In the genomic region with DNA sequence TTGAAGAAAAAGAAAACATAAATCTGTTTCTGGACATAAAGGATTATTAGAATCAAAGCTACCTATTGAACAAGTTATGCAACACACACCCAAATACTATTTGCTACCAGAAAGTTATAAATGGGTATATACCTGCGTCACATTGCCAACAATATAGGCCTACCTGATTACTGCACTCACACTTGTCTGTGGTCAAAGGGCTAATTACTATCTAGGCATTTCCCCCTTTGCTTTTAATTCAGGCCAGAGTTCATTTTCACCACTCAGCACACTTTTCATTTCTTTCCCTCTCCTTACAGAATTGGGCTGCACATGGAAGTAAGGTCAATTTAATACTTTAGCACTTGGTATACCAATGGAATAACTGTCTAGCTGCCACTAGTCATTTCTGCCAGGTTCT, we compare ENCODE assay signal across 10 cellular contexts. TPM values are rescaled to one million over a fixed set of nuclear protein-coding genes. Genes with fewer than 3 reads are reported as not detected.
DNase-seq lines count a peak whose midpoint lies in the region; ATAC-seq and TF ChIP-seq lines count a peak whose summit lies in the region.
"Had no signal": no experiment of that assay in that cellular context is flagged by ENCODE, and none has a peak within 500 bp of the region (broad histone marks: within the 10 kb centered on the region; RNA-seq: fewer than 3 reads in every experiment).

No MANE protein-coding gene starts in this region.

- H3K27me3 ChIP-seq in adipocyte (replicated peaks; ENCODE audit: control insufficient read depth, insufficient read depth, low read length) (no peaks in the 10 kb centered on the region), left lung (no peaks in the 10 kb centered on the region), testis (no peaks in the 10 kb centered on the region)
- H3K27me3 ChIP-seq: thyroid gland had no signal

- 54 to 55% methylated on average over 1 of the region's 1 CpG for WGBS in testis, 2 donors

- intact Hi-C loops in left lung (cut with DNase I) (no loop called here), testis (cut with DNase I; ENCODE audit: low total_unique reads) (no loop called here)

- no peaks in the 10 kb centered on the region for H3K36me3 ChIP-seq in adipocyte (ENCODE audit: control insufficient read depth, insufficient read depth, low read length, severe bottlenecking)
- no peaks in the 10 kb centered on the region for H3K36me3 ChIP-seq in left lung
- no peaks in the 10 kb centered on the region for H3K36me3 ChIP-seq in testis (ENCODE audit: low read depth, missing control alignments)
- H3K36me3 ChIP-seq: thyroid gland had no signal

- H3K27ac Mint-ChIP-seq in activated CD8-positive, alpha-beta memory T cell treated with anti-CD3 and anti-CD28 coated beads, Interleukin-2, amount 10 ng/mL, durations not matched to agents 7 days and 5 days = no peak overlapping the region

- no peak for TF ChIP-seq POLR2A in testis (IDR thresholded peaks at IDR 0.05)

- peak overlapping the region; percentile 92 for H3K9ac ChIP-seq in adipocyte (ENCODE audit: low read length)

- CTCF ChIA-PET in activated CD8-positive, alpha-beta memory T cell treated with anti-CD3 and anti-CD28 coated beads, Interleukin-2, amount 10 ng/mL, durations not matched to agents 7 days and 5 days (lab: Charles Lee) = interaction anchor here (1.3 kb wide), 1 partner anchor 31 kb away, joined by 5 read pairs; no protein-coding TSS in a partner anchor

- TF ChIP-seq CTCF in left lung (IDR thresholded peaks at IDR 0.05) (no peak), testis (IDR thresholded peaks at IDR 0.05) (no peak)

- peak overlapping the region; percentile 18 for H3K4me3 Mint-ChIP-seq in activated CD8-positive, alpha-beta memory T cell treated with anti-CD3 and anti-CD28 coated beads, Interleukin-2, amount 10 ng/mL, durations not matched to agents 7 days and 5 days

- H3K27ac ChIP-seq in left lung (peak overlapping the region in 1 of 2 donors; percentile 98), testis (peak overlapping the region; percentile 96 to 98)

- DNase-seq in activated CD8-positive, alpha-beta memory T cell treated with anti-CD3 and anti-CD28 coated beads, Interleukin-2, amount 10 ng/mL, durations not matched to agents 7 days and 5 days = no peak
- DNase-seq in activated CD8-positive, alpha-beta memory T cell treated with anti-CD3 and anti-CD28 coated beads, Interleukin-2, amount 50 U/mL, for 4 hours = no peak
- DNase-seq in adipocyte (ENCODE audit: low read depth) (no peak), left lung (no peak), testis (no peak), SIG-M5 treated with dmso at 0.1 percent for 504 hours (lab: John Stamatoyannopoulos, UW; ENCODE audit: unreplicated experiment) (no peak), SIG-M5 (lab: John Stamatoyannopoulos, UW) (no peak)
- DNase-seq: SHP77, thyroid gland had no signal

- H3K9me3 ChIP-seq in adipocyte (ENCODE audit: control insufficient read depth, low read length) = no peaks in the 10 kb centered on the region
- no peaks in the 10 kb centered on the region for H3K9me3 ChIP-seq in left lung
- no peaks in the 10 kb centered on the region for H3K9me3 ChIP-seq in testis
- H3K9me3 ChIP-seq: thyroid gland had no signal

- peaks cover 14% of the 10 kb centered on the region for H3K36me3 Mint-ChIP-seq in activated CD8-positive, alpha-beta memory T cell treated with anti-CD3 and anti-CD28 coated beads, Interleukin-2, amount 10 ng/mL, durations not matched to agents 7 days and 5 days

- H3K4me1 Mint-ChIP-seq in activated CD8-positive, alpha-beta memory T cell treated with anti-CD3 and anti-CD28 coated beads, Interleukin-2, amount 10 ng/mL, durations not matched to agents 7 days and 5 days = peaks cover 45% of the 10 kb centered on the region

- peaks cover 4% of the 10 kb centered on the region for H3K9me3 Mint-ChIP-seq in activated CD8-positive, alpha-beta memory T cell treated with anti-CD3 and anti-CD28 coated beads, Interleukin-2, amount 10 ng/mL, durations not matched to agents 7 days and 5 days (ENCODE audit: low read depth)

- peaks cover 16% of the 10 kb centered on the region for H3K27me3 Mint-ChIP-seq in activated CD8-positive, alpha-beta memory T cell treated with anti-CD3 and anti-CD28 coated beads, Interleukin-2, amount 10 ng/mL, durations not matched to agents 7 days and 5 days

- H3K4me3 ChIP-seq in adipocyte (ENCODE audit: low read length) (peak overlapping the region; percentile 84), left lung (peak overlapping the region; percentile 69 to 76), testis (peak overlapping the region; percentile 83 to 85)

- no peak for ATAC-seq in activated CD8-positive, alpha-beta memory T cell treated with anti-CD3 and anti-CD28 coated beads, Interleukin-2, amount 10 ng/mL, durations not matched to agents 7 days and 5 days
- no peak for ATAC-seq in left lung
- no peak for ATAC-seq in GM21529 (IDR thresholded peaks at IDR 0.05; ENCODE audit: unreplicated experiment)

- peaks cover 44% of the 10 kb centered on the region for H3K4me1 ChIP-seq in adipocyte (ENCODE audit: control insufficient read depth, insufficient read depth, low read length)
- peaks cover 27 to 55% of the 10 kb centered on the region in 2 donors for H3K4me1 ChIP-seq in left lung
- peaks cover 18% of the 10 kb centered on the region for H3K4me1 ChIP-seq in testis

RNA-seq across cellular contexts. Expression of gene SOS2, which starts 1.7 kb away (rescaled TPM):
- 10 to 100 TPM; 18.0 to 19.7 TPM for total RNA-seq in activated CD8-positive, alpha-beta memory T cell treated with anti-CD3 and anti-CD28 coated beads, Interleukin-2, amount 10 ng/mL, durations not matched to agents 7 days and 5 days
- 10 to 100 TPM; 27.8 to 31.4 TPM for total RNA-seq in left lung
- 10 to 100 TPM; 48.6 to 56.6 TPM for total RNA-seq in testis
- polyA plus RNA-seq in testis (ENCODE audit: insufficient read depth, low read depth, low replicate concordance) = 59.7 TPM
